Comparison of ENCODE assay signal across 8 cellular contexts in the genomic region with DNA sequence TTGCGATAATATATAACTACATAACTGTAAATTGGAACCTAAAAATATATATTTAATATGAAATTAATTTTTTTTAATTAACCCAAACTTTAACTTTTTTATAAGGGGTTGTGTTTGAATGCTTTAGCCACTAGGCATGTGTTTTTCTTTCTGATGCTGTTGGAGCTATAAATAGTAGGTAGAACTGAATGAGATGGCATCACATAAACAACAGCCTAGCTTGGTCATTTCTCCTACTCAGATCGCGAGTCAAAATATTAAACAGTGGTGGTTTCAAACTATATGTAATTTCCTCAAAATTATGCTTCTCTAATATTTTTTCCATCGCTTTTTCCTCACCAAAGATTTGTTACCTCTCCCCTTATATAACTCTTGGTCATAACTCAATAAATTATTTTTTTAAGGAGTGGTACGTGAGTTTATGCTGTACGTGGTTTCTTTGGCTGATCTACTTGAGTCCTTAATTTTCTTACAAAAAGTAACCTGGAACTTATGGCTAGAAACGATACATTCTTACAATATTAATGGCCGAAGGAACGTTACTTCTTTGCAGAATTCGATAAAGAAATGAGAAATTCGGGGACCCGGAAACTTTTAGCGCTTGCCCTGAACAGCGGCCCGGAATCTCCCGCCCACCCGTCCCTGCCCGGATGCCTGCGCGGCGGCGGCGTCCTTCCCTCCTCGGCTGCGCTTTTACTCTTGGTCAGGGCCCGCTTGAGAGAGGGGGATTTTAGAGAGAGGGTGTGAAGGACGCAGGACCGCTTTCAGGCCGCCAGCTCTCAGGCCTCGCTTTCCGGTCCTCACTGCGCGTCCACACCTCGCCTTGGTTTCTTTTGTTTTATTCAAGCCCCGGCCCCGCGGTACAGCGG.
DNase-seq lines count a peak whose midpoint lies in the region; ATAC-seq lines count a peak whose summit lies in the region.

No MANE protein-coding gene starts in this region.

- H3K27me3 ChIP-seq in adipocyte (replicated peaks; ENCODE audit: control insufficient read depth, insufficient read depth, low read length), result no peaks in the 10 kb centered on the region

- peak; percentile 38 for ATAC-seq in GM21381 (IDR thresholded peaks at IDR 0.05; ENCODE audit: unreplicated experiment)
- ATAC-seq in left ventricle myocardium superior, result peak; percentile 50
- ATAC-seq in sciatic nerve, result peak; percentile 61

- intact Hi-C loops in left ventricle myocardium superior (cut with micrococcal nuclease), result no loop called here
- intact Hi-C loops in sciatic nerve (cut with DNase I), result loop anchor here (10.0 kb wide), 1 partner anchor 246 kb away; a partner anchor contains a TSS

- peak overlapping the region; percentile 98 for H3K9ac ChIP-seq in adipocyte (ENCODE audit: low read length)

- H3K9me3 ChIP-seq in adipocyte (ENCODE audit: control insufficient read depth, low read length), result peaks cover 4% of the 10 kb centered on the region

- H3K4me1 ChIP-seq in adipocyte (ENCODE audit: control insufficient read depth, insufficient read depth, low read length), result peaks cover 21% of the 10 kb centered on the region

- H3K36me3 ChIP-seq in adipocyte (ENCODE audit: control insufficient read depth, insufficient read depth, low read length, severe bottlenecking), result no peaks in the 10 kb centered on the region

- peak overlapping the region; percentile 90 for H3K4me3 ChIP-seq in adipocyte (ENCODE audit: low read length)

- DNase-seq in DMS79 treated with DMSO at 0.1 percent for 48 hours (lab: John Stamatoyannopoulos, UW) (peak; percentile 71), HPDE6-E6E7 (ENCODE audit: extremely low spot score) (peak; percentile 39), RPMI7951 (ENCODE audit: low read depth) (peak; percentile 58), adipocyte (ENCODE audit: low read depth) (peak; percentile 81), left ventricle myocardium superior (peak; percentile 77), sciatic nerve (ENCODE audit: low spot score) (no peak), NCI-H1048 (lab: John Stamatoyannopoulos, UW) (no peak)

Comparison
In these comparisons a context has a peak if more than half of its experiments do, and no peak if none do; other contexts are left out.
1. DNase-seq: peak in DMS79 treated with DMSO at 0.1 percent for 48 hours (single experiment), HPDE6-E6E7 (single experiment), RPMI7951 (single experiment), adipocyte (single experiment) and left ventricle myocardium superior (single experiment); none in sciatic nerve (single experiment) and NCI-H1048 (single experiment).
2. Peak in every context shown above with its lines, with median percentiles within 50 percentile points of each other: ATAC-seq.